In genomic region chr1:47527653-47528272, GRCh38 we compare ENCODE assay signal across 9 cellular contexts.
DNase-seq lines count a peak whose midpoint lies in the region; ATAC-seq, FAIRE-seq and TF ChIP-seq lines count a peak whose summit lies in the region.
"Had no signal": no experiment of that assay in that cellular context is flagged by ENCODE, and none has a peak within 500 bp of the region (broad histone marks: within the 10 kb centered on the region; RNA-seq: fewer than 3 reads in every experiment).

No MANE protein-coding gene starts in this region.

- no peaks in the 10 kb centered on the region for H3K36me3 ChIP-seq in GM12878 (ENCODE audit: control insufficient read depth in 2 of 2, insufficient read depth in 2 of 2, low read length in 1 of 2)

- CTCF ChIA-PET in GM12878 (lab: Yijun Ruan, JAX), result interaction anchor here (0.6 to 1.0 kb wide), 3 partner anchors 31 to 184 kb away, joined by 3 to 4 read pairs (median 3); no protein-coding TSS in a partner anchor

- no peaks in the 10 kb centered on the region for H3K4me1 ChIP-seq in GM12878 (ENCODE audit: control insufficient read depth, insufficient read depth, low read length)

- 10% methylated on average over 7 of the region's 7 CpGs for WGBS in GM12878 (ENCODE audit: insufficient coverage, insufficient replicate concordance, low lambda C conversion rate, missing lambda C conversion rate)

- no peak overlapping the region for H2AFZ ChIP-seq in GM12878 (ENCODE audit: control insufficient read depth, low read depth, low read length)

- DNase-seq in NCI-H1436 (lab: John Stamatoyannopoulos, UW), result peak; percentile 62
- no peak for DNase-seq in NCI-H1436 treated with DMSO at 0.1 percent for 48 hours (lab: John Stamatoyannopoulos, UW)
- DNase-seq in GM12878 (ENCODE audit: low read depth, low spot score), result no peak
- peak; percentile 23 for DNase-seq in myocyte (ENCODE audit: low read depth)
- DNase-seq in SKM-1 (lab: John Stamatoyannopoulos, UW; ENCODE audit: unreplicated experiment), result no peak
- no peak for DNase-seq in activated CD8-positive, alpha-beta memory T cell treated with anti-CD3 and anti-CD28 coated beads, Interleukin-2, amount 50 U/mL, for 48 hours
- DNase-seq: NCI-H446 had no signal

- POLR2A ChIA-PET in GM12878 (lab: Charles Lee), result no interaction called here

- no peaks in the 10 kb centered on the region; the same call in 2 of the 3 replicates for H3K9me3 ChIP-seq in GM12878 (replicated peaks; ENCODE audit: control insufficient read depth, insufficient read depth, low read length)

- TF ChIP-seq RAD21 in GM12878 (IDR thresholded peaks at IDR 0.05; ENCODE audit: insufficient read depth, low read depth, low read length), result 0 out of 2 replicates have a peak, but pooled peaks have one; percentile 7

- in situ Hi-C loops in GM12878 (cut with MboI), result no loop called here

- SMC1A ChIA-PET in GM12878 (lab: Charles Lee; ENCODE audit: uncharacterized antibody, unreplicated experiment), result no interaction called here

- no peak overlapping the region for H3K27ac ChIP-seq in GM12878 (ENCODE audit: control insufficient read depth, insufficient read depth)

- no peak overlapping the region for H3K4me3 ChIP-seq in GM12878

- BruUV-seq in GM12878 (replicated peaks; lab: Mats Ljungman, UMichigan), result no TSS peak

- no peak overlapping the region for H3K4me2 ChIP-seq in GM12878 (ENCODE audit: control insufficient read depth, insufficient read depth)

- no peak for TF ChIP-seq POLR2A in GM12878 (IDR thresholded peaks at IDR 0.05; ENCODE audit: low read depth, low read length)

- no peak for FAIRE-seq in GM12878 (lab: Jason Lieb, UNC)

- peak; percentile 42; the same call in 1 of the 3 replicates for ATAC-seq in GM12878
- no peak for ATAC-seq in activated CD4-positive, CD25-positive, alpha-beta regulatory T cell treated with anti-CD3 and anti-CD28 coated beads, Interleukin-2, amount 50 U/mL, for 24 hours

- H3K79me2 ChIP-seq in GM12878 (ENCODE audit: control insufficient read depth, insufficient read depth, low read length), result no peaks in the 10 kb centered on the region

- TF ChIP-seq CTCF in LNCAP (IDR thresholded peaks at IDR 0.05) (peak; percentile 58), GM12878 (IDR thresholded peaks at IDR 0.05 in 2 of 3, conservative IDR thresholded peaks at IDR 0.05 in 1 of 3; ENCODE audit: control insufficient read depth in 2 of 3, extremely low read depth in 1 of 3, insufficient read depth in 1 of 3, low read depth in 3 of 3, low read length in 3 of 3) (peak; percentile 12 to 33 (median 26); a peak in 3 of 6 replicates)

- intact Hi-C loops in GM12878 (cut with micrococcal nuclease; ENCODE audit: unreplicated experiment), result loop anchor here (10.0 kb wide), 1 partner anchor 187 kb away; no protein-coding TSS in a partner anchor

- no peaks in the 10 kb centered on the region for H4K20me1 ChIP-seq in GM12878 (ENCODE audit: control insufficient read depth, insufficient read depth)

- H3K9ac ChIP-seq in GM12878 (ENCODE audit: control insufficient read depth, insufficient read depth, low read length), result no peak overlapping the region

- RAD21 ChIA-PET in GM12878 (lab: Charles Lee; ENCODE audit: unreplicated experiment), result no interaction called here

- peaks cover 0 to 3% of the 10 kb centered on the region in 2 experiments; a peak in 2 of 4 replicates for H3K27me3 ChIP-seq in GM12878 (replicated peaks in 1 of 2; ENCODE audit: control insufficient read depth in 2 of 2, insufficient read depth in 2 of 2, low read length in 1 of 2)

- TF ChIP-seq EP300 in GM12878 (IDR thresholded peaks at IDR 0.05; ENCODE audit: borderline replicate concordance in 1 of 2, control insufficient read depth in 1 of 2, low read depth in 2 of 2, low read length in 2 of 2), result no peak

TF ChIP-seq in GM12878, 131 proteins besides CTCF, POLR2A, EP300 and RAD21:
- TF ChIP-seq SUZ12 (IDR thresholded peaks at IDR 0.05; ENCODE audit: unreplicated experiment) (no peak), IRF5 (IDR thresholded peaks at IDR 0.05; ENCODE audit: borderline replicate concordance) (no peak), ZNF24 (IDR thresholded peaks at IDR 0.05) (no peak), USF2 (IDR thresholded peaks at IDR 0.05; ENCODE audit: borderline replicate concordance, low read depth, low read length) (no peak), NFIC (IDR thresholded peaks at IDR 0.05; ENCODE audit: low read depth, low read length) (no peak), ESRRA (IDR thresholded peaks at IDR 0.05; ENCODE audit: low read length) (no peak), ATF2 (IDR thresholded peaks at IDR 0.05; ENCODE audit: low read length) (no peak), NFYA (IDR thresholded peaks at IDR 0.05; ENCODE audit: borderline replicate concordance, low read depth, low read length) (no peak), SKIL (IDR thresholded peaks at IDR 0.05; ENCODE audit: low read depth, poor library complexity, severe bottlenecking) (no peak), CHD2 (IDR thresholded peaks at IDR 0.05; ENCODE audit: borderline replicate concordance, low read depth, low read length) (no peak), MAX (IDR thresholded peaks at IDR 0.05; ENCODE audit: low read depth, low read length) (no peak), RELA (IDR thresholded peaks at IDR 0.05; ENCODE audit: borderline replicate concordance, partially characterized antibody) (no peak)

Comparison
In these comparisons a context has a peak if more than half of its experiments do, and no peak if none do; other contexts are left out.
1. DNase-seq: peak in NCI-H1436 (single experiment) and myocyte (single experiment); none in NCI-H1436 treated with DMSO at 0.1 percent for 48 hours (single experiment), GM12878 (single experiment), SKM-1 (single experiment) and activated CD8-positive, alpha-beta memory T cell treated with anti-CD3 and anti-CD28 coated beads, Interleukin-2, amount 50 U/mL, for 48 hours (single experiment).